ENCODE assay signal across 8 cellular contexts in genomic region chr7:1158203-1159126, GRCh38. TPM values are rescaled to one million over a fixed set of nuclear protein-coding genes. Genes with fewer than 3 reads are reported as not detected.
DNase-seq lines count a peak whose midpoint lies in the region; ATAC-seq and TF ChIP-seq lines count a peak whose summit lies in the region.

No MANE protein-coding gene starts in this region.

- H3K27me3 ChIP-seq in Peyer's patch = no peaks in the 10 kb centered on the region
- no peaks in the 10 kb centered on the region for H3K27me3 ChIP-seq in fibroblast of lung (ENCODE audit: control insufficient read depth, insufficient read depth, low read length)
- H3K27me3 ChIP-seq in rectal smooth muscle tissue (ENCODE audit: control insufficient read depth, insufficient read depth, low read length) = no peaks in the 10 kb centered on the region

- H3K9me3 ChIP-seq in Peyer's patch = no peaks in the 10 kb centered on the region
- no peaks in the 10 kb centered on the region for H3K9me3 ChIP-seq in fibroblast of lung (ENCODE audit: control insufficient read depth, insufficient read depth, low read depth, low read length)

- H4K20me1 ChIP-seq in fibroblast of lung (ENCODE audit: control insufficient read depth, extremely low read depth, insufficient read depth, low read length) = no peaks in the 10 kb centered on the region

- TF ChIP-seq CTCF in GM12864 (IDR thresholded peaks at IDR 0.05; ENCODE audit: low read depth, low read length, missing control alignments) = no peak
- no peak for TF ChIP-seq CTCF in Peyer's patch (IDR thresholded peaks at IDR 0.05)
- TF ChIP-seq CTCF in fibroblast of lung (conservative IDR thresholded peaks at IDR 0.05 in 1 of 2, IDR thresholded peaks at IDR 0.05 in 1 of 2; ENCODE audit: low read depth in 1 of 2, low read length in 2 of 2) = no peak

- peaks cover 31% of the 10 kb centered on the region for H3K79me2 ChIP-seq in fibroblast of lung (ENCODE audit: control insufficient read depth, insufficient read depth, low read length)

- H3K4me1 ChIP-seq in Peyer's patch = peaks cover 0 to 38% (median 11%) of the 10 kb centered on the region in 4 donors
- peaks cover 15% of the 10 kb centered on the region for H3K4me1 ChIP-seq in fibroblast of lung (ENCODE audit: control insufficient read depth, extremely low read depth, insufficient read depth, low read length)
- H3K4me1 ChIP-seq in rectal smooth muscle tissue (ENCODE audit: control insufficient read depth, insufficient read depth, low read length) = peaks cover 11% of the 10 kb centered on the region

- H3K36me3 ChIP-seq in Peyer's patch = peaks cover 0 to 40% (median 0%) of the 10 kb centered on the region in 3 donors
- peaks cover 13% of the 10 kb centered on the region for H3K36me3 ChIP-seq in fibroblast of lung (ENCODE audit: control insufficient read depth, insufficient read depth, low read length)
- peaks cover 6% of the 10 kb centered on the region for H3K36me3 ChIP-seq in rectal smooth muscle tissue (ENCODE audit: control insufficient read depth, insufficient read depth, low read length)

- TF ChIP-seq POLR2A in Peyer's patch (IDR thresholded peaks at IDR 0.05) = no peak

- ATAC-seq in HG03571 (IDR thresholded peaks at IDR 0.05; ENCODE audit: unreplicated experiment) (no peak), HG03354 (IDR thresholded peaks at IDR 0.05; ENCODE audit: poor library complexity, severe bottlenecking, unreplicated experiment) (no peak)

- DNase-seq in GM12864 (ENCODE audit: low read depth) (no peak), Peyer's patch (no peak), fibroblast of lung (ENCODE audit: low read depth in 2 of 2) (no peak), HPDE6-E6E7 (ENCODE audit: extremely low spot score) (no peak), ACHN (no peak)

- H2AFZ ChIP-seq in fibroblast of lung (ENCODE audit: low read length) = no peak overlapping the region

- in situ Hi-C loops in ACHN (cut with HindIII; ENCODE audit: low pct_ligation_motif_present, low pct_unique_long_range_greater_than_20kb, low sequenced_read_pairs) = no loop called here

- H3K27ac ChIP-seq in Peyer's patch = peak overlapping the region in 3 of 4 donors; percentile 35 to 98 (median 60)
- H3K27ac ChIP-seq in fibroblast of lung (ENCODE audit: insufficient read depth, low read length) = peak overlapping the region; percentile 66
- no peak overlapping the region for H3K27ac ChIP-seq in rectal smooth muscle tissue (ENCODE audit: low read depth, low read length)

- H3K4me2 ChIP-seq in fibroblast of lung (ENCODE audit: extremely low read depth, insufficient read depth, low read length) = peak overlapping the region; percentile 89

- H3K9ac ChIP-seq in fibroblast of lung (ENCODE audit: insufficient read depth, low read length) = peak overlapping the region; percentile 99
- peak overlapping the region; percentile 38 for H3K9ac ChIP-seq in rectal smooth muscle tissue (ENCODE audit: low read length)

- peak overlapping the region; percentile 100 for H3K4me3 ChIP-seq in GM12864 (ENCODE audit: low read depth, low read length)
- H3K4me3 ChIP-seq in Peyer's patch = peak overlapping the region; percentile 63 to 91 (median 81)
- H3K4me3 ChIP-seq in fibroblast of lung (replicated peaks in 1 of 4; ENCODE audit: control extremely low read depth in 1 of 4, insufficient read depth in 1 of 4, low read depth in 3 of 4, low read length in 4 of 4) = peak overlapping the region; percentile 77 to 97 (median 88)
- H3K4me3 ChIP-seq in rectal smooth muscle tissue (ENCODE audit: low read length) = peak overlapping the region; percentile 81

RNA-seq across cellular contexts. Expression of gene ZFAND2A, which starts 1.5 kb away (rescaled TPM):
- 10 to 100 TPM; 16.0 to 30.5 (median 24.8) TPM for total RNA-seq in Peyer's patch
- 18.7 and 20.5 TPM in 2 replicates for total RNA-seq in fibroblast of lung
- polyA plus RNA-seq in fibroblast of lung = 22.0 and 35.1 TPM in 2 replicates
- 18.8 and 27.3 TPM in 2 replicates for polyA plus RNA-seq in fibroblast of lung (2012)
- polyA minus RNA-seq in fibroblast of lung (ENCODE audit: low replicate concordance) = 4.3 and 16.2 TPM in 2 replicates
